In the genomic region with DNA sequence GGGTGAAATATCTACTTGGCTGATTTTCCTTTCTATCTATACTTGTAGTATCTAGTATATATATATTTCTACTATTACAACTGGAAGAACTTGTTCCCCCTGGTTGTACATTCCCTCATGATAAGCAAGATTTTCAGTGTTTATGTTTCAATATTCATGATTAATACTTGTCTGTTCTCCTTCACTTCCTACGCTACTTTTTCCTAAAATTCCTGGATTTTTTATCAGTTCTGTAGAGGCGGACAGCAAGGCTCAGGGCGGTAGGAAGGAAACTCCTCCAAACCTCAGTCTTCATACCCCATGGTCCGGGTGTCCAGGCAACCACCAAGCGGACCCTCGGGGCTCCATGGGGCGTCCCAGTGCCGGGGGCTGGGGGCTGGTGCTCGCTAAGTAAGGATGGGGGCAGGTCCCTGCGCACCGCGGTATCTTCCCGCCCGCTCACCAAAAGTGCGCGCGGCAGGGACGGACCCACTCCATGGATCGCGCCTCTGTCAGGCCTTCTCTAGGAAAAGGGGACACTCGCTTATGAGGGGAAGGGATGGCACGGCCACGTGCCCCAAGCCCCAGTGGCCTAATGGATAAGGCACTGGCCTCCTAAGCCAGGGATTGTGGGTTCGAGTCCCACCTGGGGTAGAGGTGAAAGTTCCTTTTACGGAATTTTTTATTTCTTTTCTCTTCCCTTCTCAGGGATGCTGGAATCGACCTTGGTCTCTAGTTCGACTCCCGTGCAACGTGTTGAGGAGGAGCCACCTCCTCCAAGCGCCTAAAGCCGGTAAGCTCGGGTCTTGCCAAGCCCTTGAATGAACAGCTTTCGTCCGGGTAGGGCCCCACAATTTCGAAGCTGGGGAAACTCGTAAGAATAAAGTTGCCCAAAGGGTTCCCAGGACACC, we compare ENCODE assay signal across 1 cellular context.
TF ChIP-seq lines count a peak whose summit lies in the region.

No MANE protein-coding gene starts in this region.

TF ChIP-seq in WTC11, 78 proteins besides CTCF, POLR2A, EP300 and RAD21 (continued from another document):
- TF ChIP-seq, protein P1, sequence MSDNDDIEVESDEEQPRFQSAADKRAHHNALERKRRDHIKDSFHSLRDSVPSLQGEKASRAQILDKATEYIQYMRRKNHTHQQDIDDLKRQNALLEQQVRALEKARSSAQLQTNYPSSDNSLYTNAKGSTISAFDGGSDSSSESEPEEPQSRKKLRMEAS (CRISPR knock-in tag; IDR thresholded peaks at IDR 0.05) = peak; percentile 16; the same call in 1 of the 2 replicates
- no peak for TF ChIP-seq NR2C2 (CRISPR knock-in tag; IDR thresholded peaks at IDR 0.05)
- 0 out of 2 replicates have a peak, but pooled peaks have one; percentile 14 for TF ChIP-seq TP53 (CRISPR knock-in tag; IDR thresholded peaks at IDR 0.05)
- TF ChIP-seq SMAD3 (CRISPR knock-in tag; IDR thresholded peaks at IDR 0.05; ENCODE audit: borderline replicate concordance) = peak; percentile 28; the same call in 1 of the 2 replicates
- TF ChIP-seq JAZF1 (CRISPR knock-in tag; IDR thresholded peaks at IDR 0.05) = no peak
- 0 out of 2 replicates have a peak, but pooled peaks have one; percentile 49 for TF ChIP-seq ZNF121 (CRISPR knock-in tag; IDR thresholded peaks at IDR 0.05)
- TF ChIP-seq EMX1 (CRISPR knock-in tag; IDR thresholded peaks at IDR 0.05) = no peak
- TF ChIP-seq, protein P2, sequence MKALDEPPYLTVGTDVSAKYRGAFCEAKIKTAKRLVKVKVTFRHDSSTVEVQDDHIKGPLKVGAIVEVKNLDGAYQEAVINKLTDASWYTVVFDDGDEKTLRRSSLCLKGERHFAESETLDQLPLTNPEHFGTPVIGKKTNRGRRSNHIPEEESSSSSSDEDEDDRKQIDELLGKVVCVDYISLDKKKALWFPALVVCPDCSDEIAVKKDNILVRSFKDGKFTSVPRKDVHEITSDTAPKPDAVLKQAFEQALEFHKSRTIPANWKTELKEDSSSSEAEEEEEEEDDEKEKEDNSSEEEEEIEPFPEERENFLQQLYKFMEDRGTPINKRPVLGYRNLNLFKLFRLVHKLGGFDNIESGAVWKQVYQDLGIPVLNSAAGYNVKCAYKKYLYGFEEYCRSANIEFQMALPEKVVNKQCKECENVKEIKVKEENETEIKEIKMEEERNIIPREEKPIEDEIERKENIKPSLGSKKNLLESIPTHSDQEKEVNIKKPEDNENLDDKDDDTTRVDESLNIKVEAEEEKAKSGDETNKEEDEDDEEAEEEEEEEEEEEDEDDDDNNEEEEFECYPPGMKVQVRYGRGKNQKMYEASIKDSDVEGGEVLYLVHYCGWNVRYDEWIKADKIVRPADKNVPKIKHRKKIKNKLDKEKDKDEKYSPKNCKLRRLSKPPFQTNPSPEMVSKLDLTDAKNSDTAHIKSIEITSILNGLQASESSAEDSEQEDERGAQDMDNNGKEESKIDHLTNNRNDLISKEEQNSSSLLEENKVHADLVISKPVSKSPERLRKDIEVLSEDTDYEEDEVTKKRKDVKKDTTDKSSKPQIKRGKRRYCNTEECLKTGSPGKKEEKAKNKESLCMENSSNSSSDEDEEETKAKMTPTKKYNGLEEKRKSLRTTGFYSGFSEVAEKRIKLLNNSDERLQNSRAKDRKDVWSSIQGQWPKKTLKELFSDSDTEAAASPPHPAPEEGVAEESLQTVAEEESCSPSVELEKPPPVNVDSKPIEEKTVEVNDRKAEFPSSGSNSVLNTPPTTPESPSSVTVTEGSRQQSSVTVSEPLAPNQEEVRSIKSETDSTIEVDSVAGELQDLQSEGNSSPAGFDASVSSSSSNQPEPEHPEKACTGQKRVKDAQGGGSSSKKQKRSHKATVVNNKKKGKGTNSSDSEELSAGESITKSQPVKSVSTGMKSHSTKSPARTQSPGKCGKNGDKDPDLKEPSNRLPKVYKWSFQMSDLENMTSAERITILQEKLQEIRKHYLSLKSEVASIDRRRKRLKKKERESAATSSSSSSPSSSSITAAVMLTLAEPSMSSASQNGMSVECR (CRISPR knock-in tag; IDR thresholded peaks at IDR 0.05; ENCODE audit: borderline replicate concordance) = peak; percentile 33
- TF ChIP-seq, protein P3, sequence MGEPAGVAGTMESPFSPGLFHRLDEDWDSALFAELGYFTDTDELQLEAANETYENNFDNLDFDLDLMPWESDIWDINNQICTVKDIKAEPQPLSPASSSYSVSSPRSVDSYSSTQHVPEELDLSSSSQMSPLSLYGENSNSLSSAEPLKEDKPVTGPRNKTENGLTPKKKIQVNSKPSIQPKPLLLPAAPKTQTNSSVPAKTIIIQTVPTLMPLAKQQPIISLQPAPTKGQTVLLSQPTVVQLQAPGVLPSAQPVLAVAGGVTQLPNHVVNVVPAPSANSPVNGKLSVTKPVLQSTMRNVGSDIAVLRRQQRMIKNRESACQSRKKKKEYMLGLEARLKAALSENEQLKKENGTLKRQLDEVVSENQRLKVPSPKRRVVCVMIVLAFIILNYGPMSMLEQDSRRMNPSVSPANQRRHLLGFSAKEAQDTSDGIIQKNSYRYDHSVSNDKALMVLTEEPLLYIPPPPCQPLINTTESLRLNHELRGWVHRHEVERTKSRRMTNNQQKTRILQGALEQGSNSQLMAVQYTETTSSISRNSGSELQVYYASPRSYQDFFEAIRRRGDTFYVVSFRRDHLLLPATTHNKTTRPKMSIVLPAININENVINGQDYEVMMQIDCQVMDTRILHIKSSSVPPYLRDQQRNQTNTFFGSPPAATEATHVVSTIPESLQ (CRISPR knock-in tag; IDR thresholded peaks at IDR 0.05) = no peak
